15 cellular contexts compared by ENCODE assay signal in genomic region chr20:14049111-14049510, GRCh38.
DNase-seq lines count a peak whose midpoint lies in the region; ATAC-seq and TF ChIP-seq lines count a peak whose summit lies in the region.
"Had no signal": no experiment of that assay in that cellular context is flagged by ENCODE, and none has a peak within 500 bp of the region (broad histone marks: within the 10 kb centered on the region; RNA-seq: fewer than 3 reads in every experiment).

No MANE protein-coding gene starts in this region.

- ATAC-seq in GM19372 (IDR thresholded peaks at IDR 0.05; ENCODE audit: low read depth, unreplicated experiment) = peak; percentile 78
- ATAC-seq in HG02642 (IDR thresholded peaks at IDR 0.05; ENCODE audit: poor library complexity, unreplicated experiment) = peak; percentile 71
- peak; percentile 85 for ATAC-seq in HG03196 (IDR thresholded peaks at IDR 0.05; ENCODE audit: unreplicated experiment)
- ATAC-seq in GM21528 (IDR thresholded peaks at IDR 0.05; ENCODE audit: low FRiP score, unreplicated experiment) = no peak
- ATAC-seq: A549; activated CD8-positive, alpha-beta memory T cell treated with anti-CD3 and anti-CD28 coated beads, Interleukin-2, amount 10 ng/mL, durations not matched to agents 7 days and 5 days had no signal

- TF ChIP-seq CTCF in GM12865 (IDR thresholded peaks at IDR 0.05; ENCODE audit: insufficient read depth, low read depth, low read length, missing control alignments) = no peak

- no peak overlapping the region for H3K4me3 ChIP-seq in GM12865 (ENCODE audit: low read depth, low read length)
- H3K4me3 ChIP-seq: A549, SJCRH30, upper lobe of left lung had no signal

- DNase-seq in GM12865 (ENCODE audit: low read depth) (peak; percentile 46), HUDEP-2 (lab: John Stamatoyannopoulos, UW; ENCODE audit: unreplicated experiment in 76 of 76) (no peak), dedifferentiated amniotic fluid mesenchymal stem cell (ENCODE audit: extremely low spot score) (no peak)
- no peak for DNase-seq in activated T-cell treated with anti-CD3 and anti-CD28 coated beads, Interleukin-2, amount 50 U/mL, for 48 hours
- DNase-seq: activated CD8-positive, alpha-beta memory T cell treated with anti-CD3 and anti-CD28 coated beads, Interleukin-2, amount 10 ng/mL, durations not matched to agents 7 days and 5 days; activated naive CD8-positive, alpha-beta T cell treated with anti-CD3 and anti-CD28 coated beads, Interleukin-2, amount 10 ng/mL, durations not matched to agents 7 days and 5 days; kidney; NCI-H2081 treated with DMSO at 0.1 percent for 48 hours; SJCRH30; upper lobe of left lung had no signal
